In the genomic region with DNA sequence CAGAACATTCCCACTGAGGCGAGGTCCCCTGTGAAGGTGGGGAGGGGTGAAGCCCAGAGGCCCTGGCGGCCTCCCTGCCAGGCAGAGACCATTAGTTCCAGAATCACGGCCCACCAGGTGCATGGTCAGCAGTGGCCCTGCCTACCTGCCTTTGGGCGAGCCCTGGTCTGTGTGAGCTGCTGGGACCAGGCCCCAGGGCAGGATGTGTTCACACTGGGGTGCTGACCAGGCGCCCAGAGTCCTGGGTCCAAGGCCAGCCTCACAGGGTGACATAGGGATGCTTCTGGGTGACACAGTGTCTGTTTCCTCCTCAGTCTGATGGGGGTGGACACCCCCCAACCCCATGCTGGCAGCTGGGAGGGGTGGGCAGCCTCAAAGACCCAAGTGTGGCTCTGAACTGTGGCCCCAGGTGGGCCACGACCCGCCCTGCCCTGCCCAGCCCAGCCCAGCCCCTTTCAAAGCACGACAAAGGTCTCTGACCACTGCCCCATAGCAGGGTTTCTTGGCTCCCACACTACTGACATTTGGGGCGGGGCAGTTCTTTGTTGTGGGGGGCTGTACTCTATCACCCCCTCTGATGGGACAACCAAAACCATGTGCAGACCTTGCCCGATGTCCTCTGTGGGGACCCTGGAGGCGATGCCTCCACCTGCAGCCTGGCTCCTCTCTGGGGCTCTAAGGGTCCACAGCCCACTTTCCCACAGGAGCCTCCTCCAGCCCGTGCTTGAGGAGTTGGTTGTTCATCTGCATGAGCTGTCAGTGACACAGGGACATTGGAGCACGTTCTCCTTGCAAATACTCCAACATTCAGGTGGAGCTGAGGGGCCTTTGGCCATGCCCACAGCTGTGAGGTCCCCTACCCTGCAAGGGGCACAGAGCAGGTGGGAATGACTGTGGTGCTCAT, we compare ENCODE assay signal across 16 cellular contexts. TPM values are rescaled to one million over a fixed set of nuclear protein-coding genes. Genes with fewer than 3 reads are reported as not detected.
DNase-seq lines count a peak whose midpoint lies in the region; TF ChIP-seq lines count a peak whose summit lies in the region.
"Had no signal": no experiment of that assay in that cellular context is flagged by ENCODE, and none has a peak within 500 bp of the region (broad histone marks: within the 10 kb centered on the region; RNA-seq: fewer than 3 reads in every experiment).

No MANE protein-coding gene starts in this region.

- TF ChIP-seq POLR2A in uterus (IDR thresholded peaks at IDR 0.05): no peak

- no peaks in the 10 kb centered on the region for H3K4me1 Mint-ChIP-seq in osteocyte (ENCODE audit: unreplicated experiment)
- H3K4me1 Mint-ChIP-seq: activated naive CD4-positive, alpha-beta T cell treated with anti-CD3 and anti-CD28 coated beads, Interleukin-2, amount 50 U/mL, for 24 hours; CD4-positive, CD25-positive, alpha-beta regulatory T cell had no signal

- H3K36me3 Mint-ChIP-seq in osteocyte (ENCODE audit: unreplicated experiment): no peaks in the 10 kb centered on the region
- H3K36me3 Mint-ChIP-seq: activated naive CD4-positive, alpha-beta T cell treated with anti-CD3 and anti-CD28 coated beads, Interleukin-2, amount 50 U/mL, for 24 hours; CD4-positive, CD25-positive, alpha-beta regulatory T cell had no signal

- intact Hi-C loops in left ventricle myocardium inferior (cut with micrococcal nuclease) (no loop called here), uterus (cut with DNase I; ENCODE audit: low total_unique reads) (no loop called here)

- H3K27me3 ChIP-seq in left ventricle myocardium inferior (ENCODE audit: low read depth) (no peaks in the 10 kb centered on the region), uterus (no peaks in the 10 kb centered on the region)
- H3K27me3 ChIP-seq: brain microvascular endothelial cell, SJSA1 had no signal

- H3K4me3 Mint-ChIP-seq in osteocyte (ENCODE audit: unreplicated experiment): no peak overlapping the region
- H3K4me3 Mint-ChIP-seq: activated naive CD4-positive, alpha-beta T cell treated with anti-CD3 and anti-CD28 coated beads, Interleukin-2, amount 50 U/mL, for 24 hours; CD4-positive, CD25-positive, alpha-beta regulatory T cell; dendritic cell treated with granulocyte-macrophage colony-stimulating factor and Interleukin-4, amounts not matched to agents 40 ng/mL and 50 ng/mL, for 4 days had no signal

- peak; percentile 47 for DNase-seq in activated effector memory CD4-positive, alpha-beta T cell treated with anti-CD3 and anti-CD28 coated beads, Interleukin-2, amount 50 U/mL, for 16 hours
- DNase-seq in activated effector memory CD4-positive, alpha-beta T cell treated with Interleukin-2 at 50 U/mL for 16 hours: no peak
- DNase-seq in left ventricle myocardium inferior (peak; percentile 2), osteocyte (ENCODE audit: extremely low spot score, unreplicated experiment) (peak; percentile 76), uterus (peak; percentile 7 to 9), Kasumi-1 (lab: John Stamatoyannopoulos, UW) (no peak), 8988T (no peak)
- no peak for DNase-seq in activated CD4-positive, alpha-beta T cell treated with anti-CD3 and anti-CD28 coated beads for 1 hour
- DNase-seq: brain microvascular endothelial cell; CD4-positive, CD25-positive, alpha-beta regulatory T cell; NCI-H1048 had no signal

- H3K4me3 ChIP-seq in left ventricle myocardium inferior (no peak overlapping the region), uterus (no peak overlapping the region)
- H3K4me3 ChIP-seq: prostate gland, SJSA1 had no signal

- H3K36me3 ChIP-seq in left ventricle myocardium inferior (no peaks in the 10 kb centered on the region), uterus (no peaks in the 10 kb centered on the region)
- H3K36me3 ChIP-seq: brain microvascular endothelial cell, prostate gland, SJSA1 had no signal

- TF ChIP-seq CTCF in left ventricle myocardium inferior (IDR thresholded peaks at IDR 0.05; ENCODE audit: borderline replicate concordance) (no peak), osteocyte (IDR thresholded peaks at IDR 0.05) (no peak), uterus (IDR thresholded peaks at IDR 0.05) (no peak)

- H3K9me3 ChIP-seq in left ventricle myocardium inferior (replicated peaks) (no peaks in the 10 kb centered on the region), uterus (no peaks in the 10 kb centered on the region)
- H3K9me3 ChIP-seq: prostate gland, SJSA1 had no signal

- no peak overlapping the region for H3K27ac Mint-ChIP-seq in osteocyte (ENCODE audit: unreplicated experiment)
- H3K27ac Mint-ChIP-seq: activated naive CD4-positive, alpha-beta T cell treated with anti-CD3 and anti-CD28 coated beads, Interleukin-2, amount 50 U/mL, for 24 hours; CD4-positive, CD25-positive, alpha-beta regulatory T cell; dendritic cell treated with granulocyte-macrophage colony-stimulating factor and Interleukin-4, amounts not matched to agents 40 ng/mL and 50 ng/mL, for 4 days had no signal

- H3K27ac ChIP-seq in left ventricle myocardium inferior (replicated peaks) (no peak overlapping the region), uterus (no peak overlapping the region)
- H3K27ac ChIP-seq: brain microvascular endothelial cell, prostate gland, SJSA1 had no signal

- H3K27me3 Mint-ChIP-seq in osteocyte (ENCODE audit: unreplicated experiment): peaks cover 4% of the 10 kb centered on the region

- H3K4me1 ChIP-seq in left ventricle myocardium inferior (no peaks in the 10 kb centered on the region), uterus (no peaks in the 10 kb centered on the region)
- H3K4me1 ChIP-seq: prostate gland, SJSA1 had no signal

- H3K9me3 Mint-ChIP-seq in osteocyte (ENCODE audit: unreplicated experiment): no peaks in the 10 kb centered on the region
- H3K9me3 Mint-ChIP-seq: activated naive CD4-positive, alpha-beta T cell treated with anti-CD3 and anti-CD28 coated beads, Interleukin-2, amount 50 U/mL, for 24 hours; CD4-positive, CD25-positive, alpha-beta regulatory T cell; dendritic cell treated with granulocyte-macrophage colony-stimulating factor and Interleukin-4, amounts not matched to agents 40 ng/mL and 50 ng/mL, for 4 days had no signal

RNA-seq across cellular contexts. Expression of gene SLC41A3, which starts 44.8 kb away (rescaled TPM):
- total RNA-seq in left ventricle myocardium inferior (30.2 TPM), osteocyte (80.6 and 89.2 TPM in 2 replicates), uterus (10 to 100 TPM; 65.9 to 94.9 (median 77.4) TPM)

RNA-seq across cellular contexts. Expression of gene ALDH1L1, which starts 51.6 kb away (rescaled TPM):
- total RNA-seq in left ventricle myocardium inferior (24.3 TPM), osteocyte (1.4 and 1.5 TPM in 2 replicates), uterus (10 to 100 TPM in 2 of 4 donors, 1 to 10 TPM in 2; 2.1 to 27.3 (median 8.4) TPM)
- total RNA-seq: CD4-positive, CD25-positive, alpha-beta regulatory T cell; lung microvascular endothelial cell; SJSA1 had no signal

Comparison
In these comparisons a context has a peak if more than half of its experiments do, and no peak if none do; other contexts are left out.
1. DNase-seq: peak in activated effector memory CD4-positive, alpha-beta T cell treated with anti-CD3 and anti-CD28 coated beads, Interleukin-2, amount 50 U/mL, for 16 hours (single experiment), left ventricle myocardium inferior (single experiment), osteocyte (single experiment) and uterus (2 of 2); none in activated effector memory CD4-positive, alpha-beta T cell treated with Interleukin-2 at 50 U/mL for 16 hours (single experiment), activated CD4-positive, alpha-beta T cell treated with anti-CD3 and anti-CD28 coated beads for 1 hour (single experiment), Kasumi-1 (0 of 2) and 8988T (single experiment).